Comparison of ENCODE assay signal across 24 cellular contexts in genomic region chr3:7651213-7651612, GRCh38.
DNase-seq lines count a peak whose midpoint lies in the region; ATAC-seq and TF ChIP-seq lines count a peak whose summit lies in the region.
"Had no signal": no experiment of that assay in that cellular context is flagged by ENCODE, and none has a peak within 500 bp of the region (broad histone marks: within the 10 kb centered on the region; RNA-seq: fewer than 3 reads in every experiment).

No MANE protein-coding gene starts in this region.

- H3K4me3 ChIP-seq in HUES48 (ENCODE audit: low read depth, low read length) (no peak overlapping the region), breast epithelium (no peak overlapping the region)
- H3K4me3 ChIP-seq: A549, HAP-1, Peyer's patch, SK-N-MC had no signal

- H3K27ac ChIP-seq in HUES48 (ENCODE audit: low read depth, low read length) (peak overlapping the region; percentile 31), temporal lobe (ENCODE audit: low read depth, low read length) (peak overlapping the region; percentile 37), breast epithelium (no peak overlapping the region)
- H3K27ac ChIP-seq: A549, Peyer's patch, SK-N-MC had no signal

- CTCF ChIA-PET in activated naive CD4-positive, alpha-beta T cell treated with anti-CD3 and anti-CD28 coated beads for 36 hours (lab: Charles Lee), result no interaction called here

- TF ChIP-seq POLR2A in GM18505 (IDR thresholded peaks at IDR 0.05; ENCODE audit: borderline replicate concordance, extremely low read depth, insufficient read depth, insufficient read length) (no peak), breast epithelium (IDR thresholded peaks at IDR 0.05) (no peak)

- peaks cover 10% of the 10 kb centered on the region; the same call in 1 of the 2 replicates for H3K4me1 ChIP-seq in HUES48 (ENCODE audit: control insufficient read depth, insufficient read depth, low read length)
- no peaks in the 10 kb centered on the region for H3K4me1 ChIP-seq in breast epithelium
- H3K4me1 ChIP-seq: A549, HAP-1 had no signal

- peak overlapping the region in 4 of 5 experiments; percentile 25 to 93 (median 76) for H3K27ac Mint-ChIP-seq in brain
- H3K27ac Mint-ChIP-seq in activated naive CD4-positive, alpha-beta T cell treated with anti-CD3 and anti-CD28 coated beads for 36 hours, result no peak overlapping the region
- H3K27ac Mint-ChIP-seq: CD4-positive, alpha-beta memory T cell; HFFc6 had no signal

- H3K9me3 Mint-ChIP-seq in brain, result peaks cover 0 to 20% (median 0%) of the 10 kb centered on the region in 5 experiments
- H3K9me3 Mint-ChIP-seq in activated naive CD4-positive, alpha-beta T cell treated with anti-CD3 and anti-CD28 coated beads for 36 hours, result no peaks in the 10 kb centered on the region

- no peaks in the 10 kb centered on the region for H3K27me3 Mint-ChIP-seq in brain
- no peaks in the 10 kb centered on the region for H3K27me3 Mint-ChIP-seq in activated naive CD4-positive, alpha-beta T cell treated with anti-CD3 and anti-CD28 coated beads for 36 hours (ENCODE audit: low read depth)

- intact Hi-C loops in breast epithelium (cut with DNase I; ENCODE audit: low total_unique reads), result no loop called here
- intact Hi-C loops in activated naive CD4-positive, alpha-beta T cell treated with anti-CD3 and anti-CD28 coated beads for 36 hours (cut with micrococcal nuclease), result no loop called here

- H3K27me3 ChIP-seq in HUES48 (ENCODE audit: control insufficient read depth, insufficient read depth, low read length) (no peaks in the 10 kb centered on the region), breast epithelium (no peaks in the 10 kb centered on the region)
- H3K27me3 ChIP-seq: Peyer's patch had no signal

- TF ChIP-seq CTCF in brain (conservative IDR thresholded peaks at IDR 0.05) (no peak), breast epithelium (IDR thresholded peaks at IDR 0.05) (no peak)

- peak overlapping the region in 1 of 5 experiments; percentile 73 for H3K4me3 Mint-ChIP-seq in brain
- no peak overlapping the region for H3K4me3 Mint-ChIP-seq in activated naive CD4-positive, alpha-beta T cell treated with anti-CD3 and anti-CD28 coated beads for 36 hours
- H3K4me3 Mint-ChIP-seq: CD4-positive, alpha-beta memory T cell; HFFc6 had no signal

- H3K36me3 ChIP-seq in HUES48 (ENCODE audit: control insufficient read depth, insufficient read depth, low read length) (no peaks in the 10 kb centered on the region), breast epithelium (no peaks in the 10 kb centered on the region)
- H3K36me3 ChIP-seq: HAP-1, Peyer's patch had no signal

- no peaks in the 10 kb centered on the region for H3K36me3 Mint-ChIP-seq in brain
- no peaks in the 10 kb centered on the region for H3K36me3 Mint-ChIP-seq in activated naive CD4-positive, alpha-beta T cell treated with anti-CD3 and anti-CD28 coated beads for 36 hours (ENCODE audit: low read depth)
- H3K36me3 Mint-ChIP-seq: CD4-positive, alpha-beta memory T cell had no signal

- no peak for ATAC-seq in GM18505 (IDR thresholded peaks at IDR 0.05; ENCODE audit: unreplicated experiment)
- ATAC-seq: A549 had no signal

- 0 out of 2 replicates have a peak, but pooled peaks cover 13% of the 10 kb centered on the region for H3K9me3 ChIP-seq in HUES48 (ENCODE audit: control insufficient read depth, insufficient read depth, low read length)
- H3K9me3 ChIP-seq in breast epithelium, result no peaks in the 10 kb centered on the region
- H3K9me3 ChIP-seq: A549, HAP-1, Peyer's patch had no signal

- peak; percentile 56 for DNase-seq in inferior parietal cortex (ENCODE audit: extremely low spot score)
- no peak for DNase-seq in breast epithelium (ENCODE audit: low spot score in 2 of 2)
- no peak for DNase-seq in activated naive CD4-positive, alpha-beta T cell treated with anti-CD3 and anti-CD28 coated beads for 36 hours
- DNase-seq: AML-193; CD4-positive, alpha-beta memory T cell; COR-L47; GOT3; HFFc6; IMR-90; KG1; MM.1S; NCI-H1048; NCI-H187 treated with DMSO at 0.1 percent for 48 hours; NCI-H524; OCI-M1; Peyer's patch; SIG-M5 had no signal

- H3K9ac ChIP-seq in HUES48 (ENCODE audit: low read depth, low read length), result no peak overlapping the region

- peaks cover 17% of the 10 kb centered on the region for H3K4me1 Mint-ChIP-seq in brain
- H3K4me1 Mint-ChIP-seq in activated naive CD4-positive, alpha-beta T cell treated with anti-CD3 and anti-CD28 coated beads for 36 hours (ENCODE audit: low read depth), result no peaks in the 10 kb centered on the region
- H3K4me1 Mint-ChIP-seq: CD4-positive, alpha-beta memory T cell had no signal

Comparison
In these comparisons a context has a peak if more than half of its experiments do, and no peak if none do; other contexts are left out.
1. H3K27ac ChIP-seq: peak in HUES48 (single experiment) and temporal lobe (single experiment); none in breast epithelium (0 of 2).